19 cellular contexts compared by ENCODE assay signal in genomic region chr14:50348933-50349332, GRCh38. TPM values are rescaled to one million over a fixed set of nuclear protein-coding genes. Genes with fewer than 3 reads are reported as not detected.
DNase-seq lines count a peak whose midpoint lies in the region; ATAC-seq and TF ChIP-seq lines count a peak whose summit lies in the region.
"Had no signal": no experiment of that assay in that cellular context is flagged by ENCODE, and none has a peak within 500 bp of the region (broad histone marks: within the 10 kb centered on the region; RNA-seq: fewer than 3 reads in every experiment).

No MANE protein-coding gene starts in this region.

- CTCF ChIA-PET in Caco-2 (lab: Charles Lee): no interaction called here

- DNase-seq in T-helper 17 cell (no peak), endothelial cell (ENCODE audit: low spot score) (no peak), inferior parietal cortex (ENCODE audit: extremely low spot score) (peak; percentile 63), vagina (ENCODE audit: extremely low spot score in 2 of 2) (no peak), Caco-2 (no peak), DMS 273 (lab: John Stamatoyannopoulos, UW; ENCODE audit: unreplicated experiment) (no peak)
- DNase-seq: 8988T; Calu3; CD4-positive, alpha-beta memory T cell; DMS 273 treated with DMSO at 0.1 percent for 48 hours; DMS53; DND-41; EL; HCEC 1CT had no signal

- BruUV-seq in Caco-2 (replicated peaks; lab: Mats Ljungman, UMichigan): no TSS peak

- POLR2A ChIA-PET in Caco-2 (lab: Charles Lee): no interaction called here

- intact Hi-C loops in vagina (cut with DNase I) (loop anchor here (10.0 kb wide), 1 partner anchor 46 kb away; the partner anchor contains the start of gene CDKL1), Caco-2 (cut with micrococcal nuclease; ENCODE audit: unreplicated experiment) (no loop called here)

- no peaks in the 10 kb centered on the region for H3K9me3 ChIP-seq in T-helper 17 cell (ENCODE audit: control insufficient read depth, low read length, poor library complexity, severe bottlenecking)
- no peaks in the 10 kb centered on the region for H3K9me3 ChIP-seq in vagina
- H3K9me3 ChIP-seq in Caco-2: no peaks in the 10 kb centered on the region
- H3K9me3 ChIP-seq: BLaER1 had no signal

- H3K36me3 ChIP-seq in vagina (no peaks in the 10 kb centered on the region), Caco-2 (ENCODE audit: control insufficient read depth, insufficient read depth, low read length) (no peaks in the 10 kb centered on the region)
- H3K36me3 ChIP-seq: BLaER1 had no signal

- H3K4me3 Mint-ChIP-seq in T-helper 17 cell (no peak overlapping the region), endothelial cell (ENCODE audit: unreplicated experiment) (peak overlapping the region; percentile 3), Caco-2 (ENCODE audit: unreplicated experiment) (no peak overlapping the region)
- no peak overlapping the region for H3K4me3 Mint-ChIP-seq in stimulated activated memory B cell treated with anti-CD40 and anti-IgM and Interleukin-4, amounts not matched to agents 10 μg/mL and 1 μg/mL and 100 μg/mL, for 72 hours
- H3K4me3 Mint-ChIP-seq: CD14-positive monocyte; CD4-positive, alpha-beta memory T cell; GM23338 had no signal

- no peaks in the 10 kb centered on the region for H3K27me3 ChIP-seq in vagina
- H3K27me3 ChIP-seq in Caco-2 (replicated peaks; ENCODE audit: control insufficient read depth, insufficient read depth, low read length): no peaks in the 10 kb centered on the region
- H3K27me3 ChIP-seq: BLaER1 had no signal

- H3K4me1 ChIP-seq in vagina: peaks cover 49% of the 10 kb centered on the region
- peaks cover 8% of the 10 kb centered on the region for H3K4me1 ChIP-seq in Caco-2

- no peak for TF ChIP-seq POLR2A in vagina (IDR thresholded peaks at IDR 0.05)

- no peak for ATAC-seq in T-helper 17 cell
- no peak for ATAC-seq in stimulated activated memory B cell treated with anti-CD40 and anti-IgM and Interleukin-4, amounts not matched to agents 10 μg/mL and 1 μg/mL and 100 μg/mL, for 72 hours
- ATAC-seq: GM12878, GM23338 had no signal

- peak overlapping the region; percentile 37 for H3K27ac Mint-ChIP-seq in T-helper 17 cell
- peak overlapping the region; percentile 27 for H3K27ac Mint-ChIP-seq in endothelial cell (ENCODE audit: unreplicated experiment)
- no peak overlapping the region for H3K27ac Mint-ChIP-seq in Caco-2 (ENCODE audit: unreplicated experiment)
- no peak overlapping the region for H3K27ac Mint-ChIP-seq in stimulated activated memory B cell treated with anti-CD40 and anti-IgM and Interleukin-4, amounts not matched to agents 10 μg/mL and 1 μg/mL and 100 μg/mL, for 72 hours
- H3K27ac Mint-ChIP-seq: GM23338 had no signal

- H3K27me3 Mint-ChIP-seq in T-helper 17 cell: no peaks in the 10 kb centered on the region
- H3K27me3 Mint-ChIP-seq in endothelial cell (ENCODE audit: unreplicated experiment): peaks cover 4% of the 10 kb centered on the region
- no peaks in the 10 kb centered on the region for H3K27me3 Mint-ChIP-seq in Caco-2 (ENCODE audit: insufficient read depth, unreplicated experiment)
- no peaks in the 10 kb centered on the region for H3K27me3 Mint-ChIP-seq in stimulated activated memory B cell treated with anti-CD40 and anti-IgM and Interleukin-4, amounts not matched to agents 10 μg/mL and 1 μg/mL and 100 μg/mL, for 72 hours
- H3K27me3 Mint-ChIP-seq: CD4-positive, alpha-beta memory T cell had no signal

- H3K4me1 Mint-ChIP-seq in T-helper 17 cell (peaks cover 16% of the 10 kb centered on the region), endothelial cell (ENCODE audit: unreplicated experiment) (peaks cover 54% of the 10 kb centered on the region), Caco-2 (ENCODE audit: low read depth, unreplicated experiment) (peaks cover 17% of the 10 kb centered on the region)
- H3K4me1 Mint-ChIP-seq in stimulated activated memory B cell treated with anti-CD40 and anti-IgM and Interleukin-4, amounts not matched to agents 10 μg/mL and 1 μg/mL and 100 μg/mL, for 72 hours: peaks cover 26% of the 10 kb centered on the region

- H3K36me3 Mint-ChIP-seq in T-helper 17 cell (ENCODE audit: low read depth): peaks cover 11% of the 10 kb centered on the region
- H3K36me3 Mint-ChIP-seq in endothelial cell (ENCODE audit: low read depth, unreplicated experiment): no peaks in the 10 kb centered on the region
- no peaks in the 10 kb centered on the region for H3K36me3 Mint-ChIP-seq in Caco-2 (ENCODE audit: insufficient read depth, unreplicated experiment)
- peaks cover 9% of the 10 kb centered on the region for H3K36me3 Mint-ChIP-seq in stimulated activated memory B cell treated with anti-CD40 and anti-IgM and Interleukin-4, amounts not matched to agents 10 μg/mL and 1 μg/mL and 100 μg/mL, for 72 hours

- peak overlapping the region; percentile 76 for H3K27ac ChIP-seq in vagina
- H3K27ac ChIP-seq: BLaER1 had no signal

- no peak for TF ChIP-seq CTCF in endothelial cell (IDR thresholded peaks at IDR 0.05; ENCODE audit: unreplicated experiment)
- TF ChIP-seq CTCF in vagina (IDR thresholded peaks at IDR 0.05): no peak
- TF ChIP-seq CTCF in Caco-2 (IDR thresholded peaks at IDR 0.05; ENCODE audit: insufficient read depth in 1 of 2, low read depth in 1 of 2, low read length in 1 of 2, severe bottlenecking in 1 of 2, unreplicated experiment in 1 of 2): no peak

- no peak overlapping the region for H3K4me3 ChIP-seq in vagina
- no peak overlapping the region for H3K4me3 ChIP-seq in Caco-2 (ENCODE audit: low read depth, low read length)
- H3K4me3 ChIP-seq: BLaER1, GM12878, GM23338 had no signal

- no peaks in the 10 kb centered on the region for H3K9me3 Mint-ChIP-seq in endothelial cell (ENCODE audit: unreplicated experiment)
- no peaks in the 10 kb centered on the region for H3K9me3 Mint-ChIP-seq in Caco-2 (ENCODE audit: unreplicated experiment)
- H3K9me3 Mint-ChIP-seq in stimulated activated memory B cell treated with anti-CD40 and anti-IgM and Interleukin-4, amounts not matched to agents 10 μg/mL and 1 μg/mL and 100 μg/mL, for 72 hours: no peaks in the 10 kb centered on the region
- H3K9me3 Mint-ChIP-seq: CD4-positive, alpha-beta memory T cell; GM23338 had no signal

RNA-seq across cellular contexts. Expression of gene DMAC2L, which starts 36.8 kb away (rescaled TPM):
- total RNA-seq in T-helper 17 cell (10 to 100 TPM; 12.0 to 16.1 TPM), endothelial cell (ENCODE audit: unreplicated experiment) (14.1 TPM), vagina (31.4 TPM), Caco-2 (2022) (25.8 and 27.6 TPM in 2 replicates)

RNA-seq across cellular contexts. Expression of gene L2HGDH, which starts 36.9 kb away (rescaled TPM):
- total RNA-seq in T-helper 17 cell (1 to 10 TPM; 1.8 to 4.1 TPM), endothelial cell (ENCODE audit: unreplicated experiment) (7.6 TPM), vagina (5.6 TPM), Caco-2 (2022) (25.0 and 27.6 TPM in 2 replicates)

RNA-seq across cellular contexts. Expression of gene CDKL1, which starts 47.7 kb away (rescaled TPM):
- total RNA-seq in T-helper 17 cell (1 to 10 TPM; 5.1 to 10.0 TPM), endothelial cell (ENCODE audit: unreplicated experiment) (19.0 TPM), vagina (30.7 TPM), Caco-2 (2022) (4.5 and 5.4 TPM in 2 replicates)

Comparison
In these comparisons a context has a peak if more than half of its experiments do, and no peak if none do; other contexts are left out.
1. H3K27ac Mint-ChIP-seq: peak in T-helper 17 cell (single experiment) and endothelial cell (single experiment); none in Caco-2 (single experiment) and stimulated activated memory B cell treated with anti-CD40 and anti-IgM and Interleukin-4, amounts not matched to agents 10 μg/mL and 1 μg/mL and 100 μg/mL, for 72 hours (single experiment).